1 cellular context compared by ENCODE assay signal in the genomic region with DNA sequence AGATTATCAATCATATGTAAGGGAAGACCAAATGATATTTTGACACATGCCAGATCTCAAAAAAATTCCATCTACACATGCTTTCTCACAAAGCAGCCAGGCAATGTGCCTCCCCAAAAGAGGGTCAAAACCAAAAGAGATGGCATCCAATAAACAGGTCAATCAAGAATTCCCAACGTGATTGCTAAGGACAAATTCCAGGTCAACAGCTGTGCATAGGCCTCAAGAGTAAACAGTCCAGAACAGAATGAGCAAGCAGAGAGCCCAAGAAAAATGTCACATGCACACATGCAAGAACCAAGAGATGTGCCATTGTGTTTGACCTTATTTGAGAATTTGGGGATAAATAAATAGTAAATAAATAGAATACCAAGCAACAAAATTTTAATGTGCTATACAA.
TF ChIP-seq lines count a peak whose summit lies in the region.

No MANE protein-coding gene starts in this region.

TF ChIP-seq in HepG2, 621 proteins besides CTCF, POLR2A, EP300 and RAD21 (continued from another document and continues in another):
- TF ChIP-seq PLSCR1 (CRISPR knock-in tag; IDR thresholded peaks at IDR 0.05; ENCODE audit: borderline replicate concordance) (no peak), ZNF576 (CRISPR knock-in tag; IDR thresholded peaks at IDR 0.05) (no peak), ZFP41 (CRISPR knock-in tag; IDR thresholded peaks at IDR 0.05; ENCODE audit: borderline replicate concordance) (no peak), MEF2D (CRISPR knock-in tag; IDR thresholded peaks at IDR 0.05) (no peak), CC2D1A (CRISPR knock-in tag; IDR thresholded peaks at IDR 0.05) (no peak), ELF1 (CRISPR knock-in tag; IDR thresholded peaks at IDR 0.05) (no peak), NR1H2 (CRISPR knock-in tag; IDR thresholded peaks at IDR 0.05; ENCODE audit: borderline replicate concordance, low read depth) (no peak), SALL1 (CRISPR knock-in tag; IDR thresholded peaks at IDR 0.05) (peak; percentile 62; the same call in 1 of the 2 replicates), MYC (CRISPR knock-in tag; IDR thresholded peaks at IDR 0.05; ENCODE audit: borderline replicate concordance) (no peak), ZBTB3 (CRISPR knock-in tag; IDR thresholded peaks at IDR 0.05; ENCODE audit: borderline replicate concordance, low read depth) (no peak), ZNF572 (CRISPR knock-in tag; IDR thresholded peaks at IDR 0.05) (no peak), ZNF230 (CRISPR knock-in tag; IDR thresholded peaks at IDR 0.05) (no peak), SP1 (IDR thresholded peaks at IDR 0.05) (no peak), SP1 (CRISPR knock-in tag; IDR thresholded peaks at IDR 0.05) (no peak), MTA1 (CRISPR knock-in tag; IDR thresholded peaks at IDR 0.05; ENCODE audit: borderline replicate concordance) (no peak), ZNF709 (CRISPR knock-in tag; IDR thresholded peaks at IDR 0.05) (no peak), ATF3 (CRISPR knock-in tag; IDR thresholded peaks at IDR 0.05) (no peak), ZBTB8A (CRISPR knock-in tag; IDR thresholded peaks at IDR 0.05; ENCODE audit: borderline replicate concordance, low read depth) (no peak), ZSCAN25 (CRISPR knock-in tag; IDR thresholded peaks at IDR 0.05) (no peak), TEF (CRISPR knock-in tag; IDR thresholded peaks at IDR 0.05) (no peak), RARA (CRISPR knock-in tag; IDR thresholded peaks at IDR 0.05) (peak; percentile 65), E2F1 (CRISPR knock-in tag; IDR thresholded peaks at IDR 0.05) (no peak), JUND (CRISPR knock-in tag; IDR thresholded peaks at IDR 0.05) (no peak), SPEN (CRISPR knock-in tag; IDR thresholded peaks at IDR 0.05; ENCODE audit: low read depth) (no peak), HMGA1 (CRISPR knock-in tag; conservative IDR thresholded peaks at IDR 0.05) (no peak), ZNF318 (CRISPR knock-in tag; IDR thresholded peaks at IDR 0.05) (no peak), ZNF619 (CRISPR knock-in tag; IDR thresholded peaks at IDR 0.05) (no peak), ZNF12 (CRISPR knock-in tag; IDR thresholded peaks at IDR 0.05) (no peak), ZBTB49 (CRISPR knock-in tag; IDR thresholded peaks at IDR 0.05; ENCODE audit: borderline replicate concordance) (no peak), ZBTB7B (CRISPR knock-in tag; IDR thresholded peaks at IDR 0.05) (no peak)
- TF ChIP-seq, protein P1, sequence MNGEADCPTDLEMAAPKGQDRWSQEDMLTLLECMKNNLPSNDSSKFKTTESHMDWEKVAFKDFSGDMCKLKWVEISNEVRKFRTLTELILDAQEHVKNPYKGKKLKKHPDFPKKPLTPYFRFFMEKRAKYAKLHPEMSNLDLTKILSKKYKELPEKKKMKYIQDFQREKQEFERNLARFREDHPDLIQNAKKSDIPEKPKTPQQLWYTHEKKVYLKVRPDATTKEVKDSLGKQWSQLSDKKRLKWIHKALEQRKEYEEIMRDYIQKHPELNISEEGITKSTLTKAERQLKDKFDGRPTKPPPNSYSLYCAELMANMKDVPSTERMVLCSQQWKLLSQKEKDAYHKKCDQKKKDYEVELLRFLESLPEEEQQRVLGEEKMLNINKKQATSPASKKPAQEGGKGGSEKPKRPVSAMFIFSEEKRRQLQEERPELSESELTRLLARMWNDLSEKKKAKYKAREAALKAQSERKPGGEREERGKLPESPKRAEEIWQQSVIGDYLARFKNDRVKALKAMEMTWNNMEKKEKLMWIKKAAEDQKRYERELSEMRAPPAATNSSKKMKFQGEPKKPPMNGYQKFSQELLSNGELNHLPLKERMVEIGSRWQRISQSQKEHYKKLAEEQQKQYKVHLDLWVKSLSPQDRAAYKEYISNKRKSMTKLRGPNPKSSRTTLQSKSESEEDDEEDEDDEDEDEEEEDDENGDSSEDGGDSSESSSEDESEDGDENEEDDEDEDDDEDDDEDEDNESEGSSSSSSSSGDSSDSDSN (CRISPR knock-in tag; IDR thresholded peaks at IDR 0.05) = no peak
- TF ChIP-seq, protein P2, sequence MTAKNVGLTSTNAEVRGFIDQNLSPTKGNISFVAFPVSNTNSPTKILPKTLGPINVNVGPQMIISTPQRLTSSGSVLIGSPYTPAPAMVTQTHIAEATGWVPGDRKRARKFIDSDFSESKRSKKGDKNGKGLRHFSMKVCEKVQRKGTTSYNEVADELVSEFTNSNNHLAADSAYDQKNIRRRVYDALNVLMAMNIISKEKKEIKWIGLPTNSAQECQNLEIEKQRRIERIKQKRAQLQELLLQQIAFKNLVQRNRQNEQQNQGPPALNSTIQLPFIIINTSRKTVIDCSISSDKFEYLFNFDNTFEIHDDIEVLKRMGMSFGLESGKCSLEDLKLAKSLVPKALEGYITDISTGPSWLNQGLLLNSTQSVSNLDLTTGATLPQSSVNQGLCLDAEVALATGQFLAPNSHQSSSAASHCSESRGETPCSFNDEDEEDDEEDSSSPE (CRISPR knock-in tag; IDR thresholded peaks at IDR 0.05) = no peak
- TF ChIP-seq, protein P3, sequence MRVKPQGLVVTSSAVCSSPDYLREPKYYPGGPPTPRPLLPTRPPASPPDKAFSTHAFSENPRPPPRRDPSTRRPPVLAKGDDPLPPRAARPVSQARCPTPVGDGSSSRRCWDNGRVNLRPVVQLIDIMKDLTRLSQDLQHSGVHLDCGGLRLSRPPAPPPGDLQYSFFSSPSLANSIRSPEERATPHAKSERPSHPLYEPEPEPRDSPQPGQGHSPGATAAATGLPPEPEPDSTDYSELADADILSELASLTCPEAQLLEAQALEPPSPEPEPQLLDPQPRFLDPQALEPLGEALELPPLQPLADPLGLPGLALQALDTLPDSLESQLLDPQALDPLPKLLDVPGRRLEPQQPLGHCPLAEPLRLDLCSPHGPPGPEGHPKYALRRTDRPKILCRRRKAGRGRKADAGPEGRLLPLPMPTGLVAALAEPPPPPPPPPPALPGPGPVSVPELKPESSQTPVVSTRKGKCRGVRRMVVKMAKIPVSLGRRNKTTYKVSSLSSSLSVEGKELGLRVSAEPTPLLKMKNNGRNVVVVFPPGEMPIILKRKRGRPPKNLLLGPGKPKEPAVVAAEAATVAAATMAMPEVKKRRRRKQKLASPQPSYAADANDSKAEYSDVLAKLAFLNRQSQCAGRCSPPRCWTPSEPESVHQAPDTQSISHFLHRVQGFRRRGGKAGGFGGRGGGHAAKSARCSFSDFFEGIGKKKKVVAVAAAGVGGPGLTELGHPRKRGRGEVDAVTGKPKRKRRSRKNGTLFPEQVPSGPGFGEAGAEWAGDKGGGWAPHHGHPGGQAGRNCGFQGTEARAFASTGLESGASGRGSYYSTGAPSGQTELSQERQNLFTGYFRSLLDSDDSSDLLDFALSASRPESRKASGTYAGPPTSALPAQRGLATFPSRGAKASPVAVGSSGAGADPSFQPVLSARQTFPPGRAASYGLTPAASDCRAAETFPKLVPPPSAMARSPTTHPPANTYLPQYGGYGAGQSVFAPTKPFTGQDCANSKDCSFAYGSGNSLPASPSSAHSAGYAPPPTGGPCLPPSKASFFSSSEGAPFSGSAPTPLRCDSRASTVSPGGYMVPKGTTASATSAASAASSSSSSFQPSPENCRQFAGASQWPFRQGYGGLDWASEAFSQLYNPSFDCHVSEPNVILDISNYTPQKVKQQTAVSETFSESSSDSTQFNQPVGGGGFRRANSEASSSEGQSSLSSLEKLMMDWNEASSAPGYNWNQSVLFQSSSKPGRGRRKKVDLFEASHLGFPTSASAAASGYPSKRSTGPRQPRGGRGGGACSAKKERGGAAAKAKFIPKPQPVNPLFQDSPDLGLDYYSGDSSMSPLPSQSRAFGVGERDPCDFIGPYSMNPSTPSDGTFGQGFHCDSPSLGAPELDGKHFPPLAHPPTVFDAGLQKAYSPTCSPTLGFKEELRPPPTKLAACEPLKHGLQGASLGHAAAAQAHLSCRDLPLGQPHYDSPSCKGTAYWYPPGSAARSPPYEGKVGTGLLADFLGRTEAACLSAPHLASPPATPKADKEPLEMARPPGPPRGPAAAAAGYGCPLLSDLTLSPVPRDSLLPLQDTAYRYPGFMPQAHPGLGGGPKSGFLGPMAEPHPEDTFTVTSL (CRISPR knock-in tag; IDR thresholded peaks at IDR 0.05; ENCODE audit: borderline replicate concordance) = peak; percentile 71; the same call in 1 of the 2 replicates
